In the genomic region with DNA sequence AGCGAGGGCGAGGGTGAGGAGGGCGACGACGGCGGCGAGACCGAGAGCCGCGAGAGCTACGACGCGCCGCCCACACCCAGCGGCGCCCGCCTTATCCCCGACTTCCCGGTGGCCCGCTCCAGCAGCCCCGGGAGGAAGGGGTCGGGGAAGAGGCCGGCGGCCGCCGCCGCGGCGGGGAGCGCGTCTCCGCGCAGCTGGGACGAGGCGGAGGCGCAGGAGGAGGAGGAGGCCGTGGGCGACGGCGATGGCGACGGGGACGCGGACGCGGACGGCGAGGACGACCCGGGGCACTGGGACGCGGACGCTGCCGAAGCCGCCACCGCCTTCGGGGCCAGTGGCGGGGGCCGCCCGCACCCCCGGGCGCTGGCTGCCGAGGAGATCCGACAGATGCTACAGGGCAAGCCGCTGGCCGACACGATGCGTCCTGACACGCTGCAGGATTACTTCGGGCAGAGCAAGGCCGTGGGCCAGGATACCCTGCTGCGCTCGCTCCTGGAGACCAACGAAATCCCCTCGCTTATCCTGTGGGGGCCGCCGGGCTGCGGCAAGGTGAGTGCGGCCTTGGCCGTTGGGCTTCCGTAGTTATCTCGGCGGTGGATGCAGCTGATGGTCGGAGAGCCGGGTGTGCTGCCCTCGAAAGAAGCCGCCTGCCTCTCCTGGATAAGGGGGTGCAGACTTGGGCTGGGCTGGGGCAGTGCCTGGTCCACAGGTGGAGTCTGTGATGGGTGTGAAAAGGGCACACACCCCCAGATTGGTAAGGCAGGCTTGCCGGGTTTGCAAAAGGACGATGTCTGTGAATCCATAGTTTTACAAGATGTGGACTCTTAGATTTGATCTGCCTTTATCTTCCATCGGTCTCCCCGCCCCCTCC, we compare ENCODE assay signal across 2 cellular contexts.
TF ChIP-seq lines count a peak whose summit lies in the region.

No MANE protein-coding gene starts in this region.

TF ChIP-seq in GM23338, 12 proteins besides CTCF, POLR2A, EP300 and RAD21 (continued from another document):
- TF ChIP-seq EZH2phosphoT487 (IDR thresholded peaks at IDR 0.05; ENCODE audit: unreplicated experiment) (no peak), CREB1 (CRISPR knock-in tag; IDR thresholded peaks at IDR 0.05; ENCODE audit: low read depth) (no peak), ZNF331 (CRISPR knock-in tag; IDR thresholded peaks at IDR 0.05; ENCODE audit: low read depth) (no peak), NANOG (IDR thresholded peaks at IDR 0.05; ENCODE audit: borderline replicate concordance) (no peak), STAT1 (IDR thresholded peaks at IDR 0.05; ENCODE audit: unreplicated experiment) (no peak), ZNF114 (CRISPR knock-in tag; IDR thresholded peaks at IDR 0.05) (no peak)
- TF ChIP-seq, protein P1, sequence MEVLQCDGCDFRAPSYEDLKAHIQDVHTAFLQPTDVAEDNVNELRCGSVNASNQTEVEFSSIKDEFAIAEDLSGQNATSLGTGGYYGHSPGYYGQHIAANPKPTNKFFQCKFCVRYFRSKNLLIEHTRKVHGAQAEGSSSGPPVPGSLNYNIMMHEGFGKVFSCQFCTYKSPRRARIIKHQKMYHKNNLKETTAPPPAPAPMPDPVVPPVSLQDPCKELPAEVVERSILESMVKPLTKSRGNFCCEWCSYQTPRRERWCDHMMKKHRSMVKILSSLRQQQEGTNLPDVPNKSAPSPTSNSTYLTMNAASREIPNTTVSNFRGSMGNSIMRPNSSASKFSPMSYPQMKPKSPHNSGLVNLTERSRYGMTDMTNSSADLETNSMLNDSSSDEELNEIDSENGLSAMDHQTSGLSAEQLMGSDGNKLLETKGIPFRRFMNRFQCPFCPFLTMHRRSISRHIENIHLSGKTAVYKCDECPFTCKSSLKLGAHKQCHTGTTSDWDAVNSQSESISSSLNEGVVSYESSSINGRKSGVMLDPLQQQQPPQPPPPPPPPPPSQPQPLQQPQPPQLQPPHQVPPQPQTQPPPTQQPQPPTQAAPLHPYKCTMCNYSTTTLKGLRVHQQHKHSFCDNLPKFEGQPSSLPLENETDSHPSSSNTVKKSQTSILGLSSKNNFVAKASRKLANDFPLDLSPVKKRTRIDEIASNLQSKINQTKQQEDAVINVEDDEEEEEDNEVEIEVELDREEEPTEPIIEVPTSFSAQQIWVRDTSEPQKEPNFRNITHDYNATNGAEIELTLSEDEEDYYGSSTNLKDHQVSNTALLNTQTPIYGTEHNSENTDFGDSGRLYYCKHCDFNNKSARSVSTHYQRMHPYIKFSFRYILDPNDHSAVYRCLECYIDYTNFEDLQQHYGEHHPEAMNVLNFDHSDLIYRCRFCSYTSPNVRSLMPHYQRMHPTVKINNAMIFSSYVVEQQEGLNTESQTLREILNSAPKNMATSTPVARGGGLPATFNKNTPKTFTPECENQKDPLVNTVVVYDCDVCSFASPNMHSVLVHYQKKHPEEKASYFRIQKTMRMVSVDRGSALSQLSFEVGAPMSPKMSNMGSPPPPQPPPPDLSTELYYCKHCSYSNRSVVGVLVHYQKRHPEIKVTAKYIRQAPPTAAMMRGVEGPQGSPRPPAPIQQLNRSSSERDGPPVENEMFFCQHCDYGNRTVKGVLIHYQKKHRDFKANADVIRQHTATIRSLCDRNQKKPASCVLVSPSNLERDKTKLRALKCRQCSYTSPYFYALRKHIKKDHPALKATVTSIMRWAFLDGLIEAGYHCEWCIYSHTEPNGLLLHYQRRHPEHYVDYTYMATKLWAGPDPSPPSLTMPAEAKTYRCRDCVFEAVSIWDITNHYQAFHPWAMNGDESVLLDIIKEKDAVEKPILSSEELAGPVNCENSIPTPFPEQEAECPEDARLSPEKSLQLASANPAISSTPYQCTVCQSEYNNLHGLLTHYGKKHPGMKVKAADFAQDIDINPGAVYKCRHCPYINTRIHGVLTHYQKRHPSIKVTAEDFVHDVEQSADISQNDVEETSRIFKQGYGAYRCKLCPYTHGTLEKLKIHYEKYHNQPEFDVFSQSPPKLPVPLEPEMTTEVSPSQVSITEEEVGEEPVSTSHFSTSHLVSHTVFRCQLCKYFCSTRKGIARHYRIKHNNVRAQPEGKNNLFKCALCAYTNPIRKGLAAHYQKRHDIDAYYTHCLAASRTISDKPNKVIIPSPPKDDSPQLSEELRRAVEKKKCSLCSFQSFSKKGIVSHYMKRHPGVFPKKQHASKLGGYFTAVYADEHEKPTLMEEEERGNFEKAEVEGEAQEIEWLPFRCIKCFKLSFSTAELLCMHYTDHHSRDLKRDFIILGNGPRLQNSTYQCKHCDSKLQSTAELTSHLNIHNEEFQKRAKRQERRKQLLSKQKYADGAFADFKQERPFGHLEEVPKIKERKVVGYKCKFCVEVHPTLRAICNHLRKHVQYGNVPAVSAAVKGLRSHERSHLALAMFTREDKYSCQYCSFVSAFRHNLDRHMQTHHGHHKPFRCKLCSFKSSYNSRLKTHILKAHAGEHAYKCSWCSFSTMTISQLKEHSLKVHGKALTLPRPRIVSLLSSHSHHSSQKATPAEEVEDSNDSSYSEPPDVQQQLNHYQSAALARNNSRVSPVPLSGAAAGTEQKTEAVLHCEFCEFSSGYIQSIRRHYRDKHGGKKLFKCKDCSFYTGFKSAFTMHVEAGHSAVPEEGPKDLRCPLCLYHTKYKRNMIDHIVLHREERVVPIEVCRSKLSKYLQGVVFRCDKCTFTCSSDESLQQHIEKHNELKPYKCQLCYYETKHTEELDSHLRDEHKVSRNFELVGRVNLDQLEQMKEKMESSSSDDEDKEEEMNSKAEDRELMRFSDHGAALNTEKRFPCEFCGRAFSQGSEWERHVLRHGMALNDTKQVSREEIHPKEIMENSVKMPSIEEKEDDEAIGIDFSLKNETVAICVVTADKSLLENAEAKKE (CRISPR knock-in tag; IDR thresholded peaks at IDR 0.05) = no peak
- TF ChIP-seq, protein P2, sequence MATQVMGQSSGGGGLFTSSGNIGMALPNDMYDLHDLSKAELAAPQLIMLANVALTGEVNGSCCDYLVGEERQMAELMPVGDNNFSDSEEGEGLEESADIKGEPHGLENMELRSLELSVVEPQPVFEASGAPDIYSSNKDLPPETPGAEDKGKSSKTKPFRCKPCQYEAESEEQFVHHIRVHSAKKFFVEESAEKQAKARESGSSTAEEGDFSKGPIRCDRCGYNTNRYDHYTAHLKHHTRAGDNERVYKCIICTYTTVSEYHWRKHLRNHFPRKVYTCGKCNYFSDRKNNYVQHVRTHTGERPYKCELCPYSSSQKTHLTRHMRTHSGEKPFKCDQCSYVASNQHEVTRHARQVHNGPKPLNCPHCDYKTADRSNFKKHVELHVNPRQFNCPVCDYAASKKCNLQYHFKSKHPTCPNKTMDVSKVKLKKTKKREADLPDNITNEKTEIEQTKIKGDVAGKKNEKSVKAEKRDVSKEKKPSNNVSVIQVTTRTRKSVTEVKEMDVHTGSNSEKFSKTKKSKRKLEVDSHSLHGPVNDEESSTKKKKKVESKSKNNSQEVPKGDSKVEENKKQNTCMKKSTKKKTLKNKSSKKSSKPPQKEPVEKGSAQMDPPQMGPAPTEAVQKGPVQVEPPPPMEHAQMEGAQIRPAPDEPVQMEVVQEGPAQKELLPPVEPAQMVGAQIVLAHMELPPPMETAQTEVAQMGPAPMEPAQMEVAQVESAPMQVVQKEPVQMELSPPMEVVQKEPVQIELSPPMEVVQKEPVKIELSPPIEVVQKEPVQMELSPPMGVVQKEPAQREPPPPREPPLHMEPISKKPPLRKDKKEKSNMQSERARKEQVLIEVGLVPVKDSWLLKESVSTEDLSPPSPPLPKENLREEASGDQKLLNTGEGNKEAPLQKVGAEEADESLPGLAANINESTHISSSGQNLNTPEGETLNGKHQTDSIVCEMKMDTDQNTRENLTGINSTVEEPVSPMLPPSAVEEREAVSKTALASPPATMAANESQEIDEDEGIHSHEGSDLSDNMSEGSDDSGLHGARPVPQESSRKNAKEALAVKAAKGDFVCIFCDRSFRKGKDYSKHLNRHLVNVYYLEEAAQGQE (IDR thresholded peaks at IDR 0.05; ENCODE audit: unreplicated experiment) = no peak

TF ChIP-seq in neural cell, 6 proteins besides CTCF, POLR2A, EP300 and RAD21 (continued from another document):
- TF ChIP-seq, protein P2 (IDR thresholded peaks at IDR 0.05; ENCODE audit: borderline replicate concordance) = peak; percentile 9
- no peak for TF ChIP-seq MXI1 (conservative IDR thresholded peaks at IDR 0.05; ENCODE audit: poor library complexity, severe bottlenecking)
- TF ChIP-seq EZH2 (IDR thresholded peaks at IDR 0.05; ENCODE audit: borderline replicate concordance, insufficient read depth, low read length, poor library complexity, severe bottlenecking) = no peak
- TF ChIP-seq SMC3 (conservative IDR thresholded peaks at IDR 0.05; ENCODE audit: poor library complexity) = no peak
- TF ChIP-seq POLR2AphosphoS5 (IDR thresholded peaks at IDR 0.05) = peak; percentile 30
